ENCODE assay signal across 27 cellular contexts in the genomic region with DNA sequence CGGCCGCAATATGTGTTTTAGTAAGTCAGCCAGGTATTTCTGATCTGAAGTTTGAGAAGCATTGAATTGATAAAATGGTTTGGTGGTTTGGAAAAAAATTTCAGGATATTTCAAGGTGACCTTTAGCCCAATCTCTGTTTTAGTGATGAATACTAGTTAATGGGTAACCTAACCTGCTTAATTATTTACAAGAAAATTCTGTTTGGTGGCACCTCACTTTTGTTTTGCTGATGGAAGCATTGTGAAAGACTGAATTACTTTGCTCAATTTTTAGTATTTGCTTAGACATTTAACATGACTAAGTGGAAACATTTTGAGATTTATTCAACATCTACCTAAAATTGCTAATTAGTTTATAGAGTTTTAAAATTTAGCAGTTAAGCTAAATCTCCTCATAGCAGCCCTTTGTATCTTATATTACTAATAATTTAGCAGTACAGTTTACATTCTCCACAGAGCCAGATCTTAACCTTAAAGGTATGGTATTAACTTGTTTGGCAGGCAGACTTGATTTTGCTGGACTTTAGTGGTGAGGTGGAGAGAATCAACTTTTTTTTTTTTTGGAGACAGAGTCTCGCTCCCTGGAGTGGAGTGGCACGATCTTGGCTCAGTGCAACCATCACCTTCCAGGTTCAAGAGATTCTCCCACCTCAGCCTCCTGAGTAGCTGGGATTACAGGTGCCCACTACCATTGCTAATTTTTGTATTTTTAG.
"Had no signal": no experiment of that assay in that cellular context is flagged by ENCODE, and none has a peak within 500 bp of the region (broad histone marks: within the 10 kb centered on the region; RNA-seq: fewer than 3 reads in every experiment).

No MANE protein-coding gene starts in this region.

- H3K27ac ChIP-seq: adrenal gland, cardiac muscle cell, colonic mucosa, gastroesophageal sphincter, left lung, suprapubic skin, tibial artery, upper lobe of right lung, VCaP had no signal

- DNase-seq: activated CD4-positive, alpha-beta T cell treated with anti-CD3 and anti-CD28 coated beads for 4 hours; activated CD4-positive, alpha-beta T cell treated with anti-CD3 and anti-CD28 coated beads, Interleukin-2, amount 50 U/mL, for 4 hours; activated effector memory CD4-positive, alpha-beta T cell treated with anti-CD3 and anti-CD28 coated beads, Interleukin-2, amount 50 U/mL, for 16 hours; activated naive CD4-positive, alpha-beta T cell treated with anti-CD3 and anti-CD28 coated beads for 36 hours; activated naive CD8-positive, alpha-beta T cell treated with anti-CD3 and anti-CD28 coated beads for 36 hours; adrenal gland; aorta; cerebellar nuclear complex; colonic mucosa; effector memory CD4-positive, alpha-beta T cell; hippocampal formation; left lung; mesendoderm; stimulated activated CD4-positive, alpha-beta T cell treated with anti-CD3 and anti-CD28 coated beads, Interleukin-15, amount 100 ng/mL, for 24 hours; stimulated activated CD4-positive, alpha-beta T cell treated with anti-CD3 and anti-CD28 coated beads, Interleukin-2, amount 100 ng/mL, for 24 hours; stimulated activated naive CD4-positive, alpha-beta T cell; T-helper 9 cell; tibial artery; upper lobe of right lung had no signal

- H3K9me3 ChIP-seq: adrenal gland, colonic mucosa, gastroesophageal sphincter, left lung, suprapubic skin, tibial artery, upper lobe of right lung had no signal

- H3K27me3 ChIP-seq: adrenal gland, cardiac muscle cell, colonic mucosa, gastroesophageal sphincter, left lung, suprapubic skin, tibial artery, upper lobe of right lung had no signal

- H3K36me3 ChIP-seq: adrenal gland, cardiac muscle cell, colonic mucosa, gastroesophageal sphincter, left lung, suprapubic skin, tibial artery, upper lobe of right lung had no signal

- FAIRE-seq: keratinocyte, TTC549 had no signal

- H3K4me1 ChIP-seq: adrenal gland, colonic mucosa, gastroesophageal sphincter, left lung, suprapubic skin, tibial artery, upper lobe of right lung had no signal

- ATAC-seq: gastroesophageal sphincter; left lung; natural killer cell treated with Interleukin-12 subunit alpha and Interleukin-12 subunit beta and Interleukin-15 and Interleukin-18, amount 100 ng/mL, for 72 hours; upper lobe of right lung had no signal

- H3K4me3 ChIP-seq: adrenal gland, cardiac muscle cell, colonic mucosa, gastroesophageal sphincter, left lung, lung, suprapubic skin, tibial artery, upper lobe of right lung had no signal
